22 cellular contexts compared by ENCODE assay signal in the genomic region with DNA sequence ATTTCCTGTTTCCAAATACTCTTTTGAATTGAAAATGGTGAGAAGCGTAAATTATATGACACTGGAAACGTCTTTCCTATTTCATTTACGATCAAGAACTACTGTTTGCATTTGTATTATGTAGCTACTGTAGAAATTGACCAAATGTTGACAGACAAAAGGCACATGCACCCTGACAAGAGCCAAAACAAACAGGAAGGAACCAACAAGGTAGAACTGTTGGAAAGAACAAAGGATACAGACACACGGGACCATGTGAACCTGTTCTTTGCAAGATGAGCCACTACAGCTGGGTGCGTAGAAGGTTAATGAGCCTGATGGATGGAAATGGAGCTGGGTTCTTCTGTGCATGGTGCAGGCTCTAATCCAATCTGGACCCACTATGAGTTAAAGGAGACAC. TPM values are rescaled to one million over a fixed set of nuclear protein-coding genes. Genes with fewer than 3 reads are reported as not detected.
A peak's percentile ranks its signal among the peaks of the same experiment; 100 is the strongest.
DNase-seq lines count a peak whose midpoint lies in the region; ATAC-seq and TF ChIP-seq lines count a peak whose summit lies in the region.
"Had no signal": no experiment of that assay in that cellular context is flagged by ENCODE, and none has a peak within 500 bp of the region (broad histone marks: within the 10 kb centered on the region; RNA-seq: fewer than 3 reads in every experiment).

No MANE protein-coding gene starts in this region.

- TF ChIP-seq CTCF in 22Rv1 (IDR thresholded peaks at IDR 0.05) = no peak
- no peak for TF ChIP-seq CTCF in colonic mucosa (IDR thresholded peaks at IDR 0.05)

- intact Hi-C loops in colonic mucosa (cut with DNase I) = no loop called here

- H3K27me3 ChIP-seq in colonic mucosa = no peaks in the 10 kb centered on the region
- H3K27me3 ChIP-seq: BLaER1 had no signal

- H3K4me1 ChIP-seq in colonic mucosa = no peaks in the 10 kb centered on the region
- H3K4me1 ChIP-seq: BLaER1 had no signal

- DNase-seq in NCI-H1092 treated with DMSO at 0.1 percent for 48 hours (lab: John Stamatoyannopoulos, UW) (peak; percentile 85), NCI-H345 (lab: John Stamatoyannopoulos, UW) (peak; percentile 86), colonic mucosa (peak; percentile 30), nucleus accumbens (lab: John Stamatoyannopoulos, UW) (no peak), HCEC 1CT (no peak)
- no peak for DNase-seq in activated CD8-positive, alpha-beta memory T cell treated with anti-CD3 and anti-CD28 coated beads, Interleukin-2, amount 10 ng/mL, durations not matched to agents 7 days and 5 days
- DNase-seq: activated B cell treated with CpG ODN at 0.5 μM for 24 hours; activated CD4-positive, alpha-beta T cell treated with anti-CD3 and anti-CD28 coated beads, Interleukin-2, amount 50 U/mL, for 48 hours; activated naive CD4-positive, alpha-beta T cell treated with anti-CD3 and anti-CD28 coated beads for 36 hours; activated T-cell treated with anti-CD3 and anti-CD28 coated beads, Interleukin-2, amount 50 U/mL, for 1 hour; amygdala; caudate nucleus; GOT3; NCI-H226; occipital lobe had no signal

- H3K27me3 Mint-ChIP-seq in activated CD8-positive, alpha-beta memory T cell treated with anti-CD3 and anti-CD28 coated beads, Interleukin-2, amount 10 ng/mL, durations not matched to agents 7 days and 5 days = no peaks in the 10 kb centered on the region

- CTCF ChIA-PET in activated CD8-positive, alpha-beta memory T cell treated with anti-CD3 and anti-CD28 coated beads, Interleukin-2, amount 10 ng/mL, durations not matched to agents 7 days and 5 days (lab: Charles Lee) = no interaction called here

- no peak for ATAC-seq in HG03432 (IDR thresholded peaks at IDR 0.05; ENCODE audit: unreplicated experiment)
- ATAC-seq in activated CD8-positive, alpha-beta memory T cell treated with anti-CD3 and anti-CD28 coated beads, Interleukin-2, amount 10 ng/mL, durations not matched to agents 7 days and 5 days = no peak
- ATAC-seq: A549, K562 had no signal

- no peaks in the 10 kb centered on the region for H3K9me3 Mint-ChIP-seq in activated CD8-positive, alpha-beta memory T cell treated with anti-CD3 and anti-CD28 coated beads, Interleukin-2, amount 10 ng/mL, durations not matched to agents 7 days and 5 days (ENCODE audit: low read depth)
- H3K9me3 Mint-ChIP-seq: activated B cell treated with CpG ODN at 0.5 μM for 24 hours; activated naive CD4-positive, alpha-beta T cell treated with anti-CD3 and anti-CD28 coated beads for 36 hours had no signal

- H3K9me3 ChIP-seq in colonic mucosa = no peaks in the 10 kb centered on the region
- H3K9me3 ChIP-seq: A549, BLaER1 had no signal

- no peak overlapping the region for H3K4me3 ChIP-seq in colonic mucosa
- H3K4me3 ChIP-seq: A549, BLaER1, K562, SK-N-MC had no signal

- no peak overlapping the region for H3K9ac ChIP-seq in colonic mucosa (ENCODE audit: low read depth in 2 of 2, low read length in 2 of 2)
- H3K9ac ChIP-seq: BLaER1 had no signal

- no peaks in the 10 kb centered on the region for H3K36me3 Mint-ChIP-seq in activated CD8-positive, alpha-beta memory T cell treated with anti-CD3 and anti-CD28 coated beads, Interleukin-2, amount 10 ng/mL, durations not matched to agents 7 days and 5 days

- no peak overlapping the region for H3K27ac Mint-ChIP-seq in activated CD8-positive, alpha-beta memory T cell treated with anti-CD3 and anti-CD28 coated beads, Interleukin-2, amount 10 ng/mL, durations not matched to agents 7 days and 5 days
- H3K27ac Mint-ChIP-seq: activated B cell treated with CpG ODN at 0.5 μM for 24 hours; activated naive CD4-positive, alpha-beta T cell treated with anti-CD3 and anti-CD28 coated beads for 36 hours had no signal

- H3K4me3 Mint-ChIP-seq in activated CD8-positive, alpha-beta memory T cell treated with anti-CD3 and anti-CD28 coated beads, Interleukin-2, amount 10 ng/mL, durations not matched to agents 7 days and 5 days = no peak overlapping the region
- H3K4me3 Mint-ChIP-seq: activated B cell treated with CpG ODN at 0.5 μM for 24 hours; activated naive CD4-positive, alpha-beta T cell treated with anti-CD3 and anti-CD28 coated beads for 36 hours had no signal

- peak overlapping the region; percentile 89 for H3K27ac ChIP-seq in 22Rv1
- H3K27ac ChIP-seq in colonic mucosa = no peak overlapping the region
- H3K27ac ChIP-seq: A549, BLaER1, epithelial cell of prostate, SK-N-MC had no signal

- no peaks in the 10 kb centered on the region for H3K36me3 ChIP-seq in colonic mucosa
- H3K36me3 ChIP-seq: BLaER1 had no signal

- H3K4me1 Mint-ChIP-seq in activated CD8-positive, alpha-beta memory T cell treated with anti-CD3 and anti-CD28 coated beads, Interleukin-2, amount 10 ng/mL, durations not matched to agents 7 days and 5 days = no peaks in the 10 kb centered on the region
- H3K4me1 Mint-ChIP-seq: activated B cell treated with CpG ODN at 0.5 μM for 24 hours had no signal

RNA-seq across cellular contexts. Expression of gene FZD8, which starts 48.4 kb away (rescaled TPM):
- 10 to 100 TPM; 11.0 to 11.7 TPM for total RNA-seq in colonic mucosa
- under 1 TPM; 0.18 to 0.35 TPM for total RNA-seq in activated CD8-positive, alpha-beta memory T cell treated with anti-CD3 and anti-CD28 coated beads, Interleukin-2, amount 10 ng/mL, durations not matched to agents 7 days and 5 days

Comparison
In these comparisons a context has a peak if more than half of its experiments do, and no peak if none do; other contexts are left out.
1. DNase-seq: peak in NCI-H1092 treated with DMSO at 0.1 percent for 48 hours (single experiment), NCI-H345 (single experiment) and colonic mucosa (single experiment); none in activated CD8-positive, alpha-beta memory T cell treated with anti-CD3 and anti-CD28 coated beads, Interleukin-2, amount 10 ng/mL, durations not matched to agents 7 days and 5 days (single experiment), nucleus accumbens (0 of 56) and HCEC 1CT (single experiment).
2. RNA of gene FZD8, which starts 48.4 kb away (total RNA-seq): 11.0 to 11.7 TPM in colonic mucosa; 0.18 to 0.35 TPM in activated CD8-positive, alpha-beta memory T cell treated with anti-CD3 and anti-CD28 coated beads, Interleukin-2, amount 10 ng/mL, durations not matched to agents 7 days and 5 days; every median in the first group is over 4 times any median in the second.